Comparison of ENCODE assay signal across 17 cellular contexts in the genomic region with DNA sequence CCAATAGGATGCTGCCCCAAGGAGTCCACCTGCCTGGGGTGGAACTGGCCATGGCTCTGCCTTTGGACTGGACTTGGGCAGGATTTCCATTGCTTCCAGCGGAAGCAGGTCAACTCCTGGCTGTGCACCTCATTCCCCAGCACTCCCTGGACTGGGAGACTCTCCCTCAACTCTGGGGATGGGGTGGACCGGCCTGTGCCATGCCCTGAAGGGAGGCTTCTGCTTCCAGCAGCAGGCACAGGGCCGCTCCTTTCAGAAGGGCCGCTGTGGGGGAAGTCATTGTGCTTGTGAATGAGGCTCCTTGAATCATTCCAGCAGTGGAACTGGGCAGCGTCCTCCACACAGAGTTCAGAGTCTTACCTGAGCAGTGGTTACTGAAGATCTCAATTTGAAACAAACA. TPM values are rescaled to one million over a fixed set of nuclear protein-coding genes. Genes with fewer than 3 reads are reported as not detected.
DNase-seq lines count a peak whose midpoint lies in the region; ATAC-seq and TF ChIP-seq lines count a peak whose summit lies in the region.
"Had no signal": no experiment of that assay in that cellular context is flagged by ENCODE, and none has a peak within 500 bp of the region (broad histone marks: within the 10 kb centered on the region; RNA-seq: fewer than 3 reads in every experiment).

No MANE protein-coding gene starts in this region.

- no peak overlapping the region for H3K27ac ChIP-seq in mammary epithelial cell (ENCODE audit: insufficient read depth, low read depth, low read length)

- H3K27ac Mint-ChIP-seq in MCF 10A (ENCODE audit: low read depth, unreplicated experiment), result peak overlapping the region; percentile 37
- peak overlapping the region; percentile 41 for H3K27ac Mint-ChIP-seq in central memory CD8-positive, alpha-beta T cell (ENCODE audit: low read depth)

- H3K9me3 ChIP-seq in mammary epithelial cell (replicated peaks; ENCODE audit: insufficient read depth, low read length), result no peaks in the 10 kb centered on the region

- no peak overlapping the region for H3K4me2 ChIP-seq in mammary epithelial cell (ENCODE audit: insufficient read depth, low read depth, low read length)

- H3K9me3 Mint-ChIP-seq in MCF 10A (ENCODE audit: unreplicated experiment), result no peaks in the 10 kb centered on the region
- no peaks in the 10 kb centered on the region for H3K9me3 Mint-ChIP-seq in central memory CD8-positive, alpha-beta T cell

- POLR2A ChIA-PET in MCF 10A (lab: Yijun Ruan, JAX), result no interaction called here

- no peak for ATAC-seq in central memory CD8-positive, alpha-beta T cell (replicated peaks; ENCODE audit: extremely low read depth, poor library complexity, severe bottlenecking)
- no peak for ATAC-seq in GM18867 (IDR thresholded peaks at IDR 0.05; ENCODE audit: unreplicated experiment)
- no peak for ATAC-seq in HG02970 (IDR thresholded peaks at IDR 0.05; ENCODE audit: low FRiP score, unreplicated experiment)
- ATAC-seq: K562 had no signal

- H2AFZ ChIP-seq in mammary epithelial cell (ENCODE audit: low read depth, low read length), result no peak overlapping the region

- intact Hi-C loops in MCF 10A (cut with micrococcal nuclease), result no loop called here
- intact Hi-C loops in mammary epithelial cell (cut with micrococcal nuclease), result no loop called here
- intact Hi-C loops in posterior vena cava (cut with DNase I), result loop anchor here in 1 of 2 donors (5.0 kb wide), 1 partner anchor 944 kb away; no protein-coding TSS in a partner anchor

- H4K20me1 ChIP-seq in mammary epithelial cell (ENCODE audit: insufficient read depth, low read length), result no peaks in the 10 kb centered on the region

- H3K4me3 ChIP-seq in mammary epithelial cell (replicated peaks in 1 of 3; ENCODE audit: insufficient read depth in 1 of 3, low read depth in 2 of 3, low read length in 3 of 3), result no peak overlapping the region
- H3K4me3 ChIP-seq: K562 had no signal

- TF ChIP-seq CTCF in MCF 10A (IDR thresholded peaks at IDR 0.05; ENCODE audit: unreplicated experiment), result no peak
- TF ChIP-seq CTCF in mammary epithelial cell (conservative IDR thresholded peaks at IDR 0.05 in 1 of 2, IDR thresholded peaks at IDR 0.05 in 1 of 2; ENCODE audit: extremely low read depth in 1 of 2, insufficient read depth in 1 of 2, low read depth in 1 of 2, low read length in 2 of 2), result no peak

- 64% methylated on average over 4 of the region's 5 CpGs for WGBS in mammary epithelial cell (ENCODE audit: low coverage, missing lambda C conversion rate)

- CTCF ChIA-PET in MCF 10A (lab: Yijun Ruan, JAX), result interaction anchor here (0.7 to 1.2 kb wide), 2 partner anchors 78 to 88 kb away, joined by 4 read pairs; no protein-coding TSS in a partner anchor
- CTCF ChIA-PET in mammary epithelial cell (lab: Charles Lee; ENCODE audit: low non-redundant PET), result no interaction called here

- H3K79me2 ChIP-seq in mammary epithelial cell (ENCODE audit: insufficient read depth, low read length), result no peaks in the 10 kb centered on the region

- BruUV-seq in MCF 10A (replicated peaks; lab: Mats Ljungman, UMichigan) (no TSS peak), mammary epithelial cell (replicated peaks; lab: Mats Ljungman, UMichigan) (no TSS peak)

- H3K4me3 Mint-ChIP-seq in MCF 10A (ENCODE audit: unreplicated experiment), result no peak overlapping the region
- H3K4me3 Mint-ChIP-seq in central memory CD8-positive, alpha-beta T cell, result no peak overlapping the region

- H3K36me3 Mint-ChIP-seq in MCF 10A (ENCODE audit: insufficient read depth, unreplicated experiment), result peaks cover 29% of the 10 kb centered on the region
- peaks cover 28% of the 10 kb centered on the region for H3K36me3 Mint-ChIP-seq in central memory CD8-positive, alpha-beta T cell (ENCODE audit: insufficient read depth)

- H3K4me1 ChIP-seq in mammary epithelial cell (ENCODE audit: insufficient read depth, low read length), result no peaks in the 10 kb centered on the region

- H3K4me1 Mint-ChIP-seq in MCF 10A (ENCODE audit: insufficient read depth, unreplicated experiment), result no peaks in the 10 kb centered on the region
- peaks cover 5% of the 10 kb centered on the region for H3K4me1 Mint-ChIP-seq in central memory CD8-positive, alpha-beta T cell

- in situ Hi-C loops in mammary epithelial cell (cut with MboI; ENCODE audit: low sequenced_read_pairs in 2 of 2), result loop anchor here in 1 of 2 donors (10.0 kb wide), 1 partner anchor 68 kb away; no protein-coding TSS in a partner anchor

- no peak for DNase-seq in MCF 10A (ENCODE audit: unreplicated experiment)
- no peak for DNase-seq in mammary epithelial cell
- DNase-seq in central memory CD8-positive, alpha-beta T cell (ENCODE audit: low spot score in 2 of 2), result no peak
- peak; percentile 75 for DNase-seq in posterior vena cava (ENCODE audit: low spot score)
- no peak for DNase-seq in NCI-H82 (lab: John Stamatoyannopoulos, UW)
- DNase-seq: DMS153, DND-41, MM.1S, NCI-H1417, NCI-H1694, NCI-H2029 treated with DMSO at 0.1 percent for 48 hours, NCI-H446 treated with DMSO at 0.1 percent for 48 hours, RPMI8226, SHP77 had no signal

- no peak overlapping the region for H3K9ac ChIP-seq in mammary epithelial cell (ENCODE audit: insufficient read depth, low read length)

- dilution Hi-C loops in mammary epithelial cell (cut with HindIII; ENCODE audit: low sequenced_read_pairs), result no loop called here

- no peaks in the 10 kb centered on the region for H3K27me3 Mint-ChIP-seq in MCF 10A (ENCODE audit: insufficient read depth, unreplicated experiment)
- H3K27me3 Mint-ChIP-seq in central memory CD8-positive, alpha-beta T cell, result no peaks in the 10 kb centered on the region

- H3K36me3 ChIP-seq in mammary epithelial cell (ENCODE audit: insufficient read depth, low read length), result no peaks in the 10 kb centered on the region

- no peaks in the 10 kb centered on the region for H3K27me3 ChIP-seq in mammary epithelial cell (ENCODE audit: insufficient read depth, low read length)

RNA-seq across cellular contexts. Expression of gene TCHP, which starts 23.0 kb away (rescaled TPM):
- 26.4 and 36.3 TPM in 2 replicates for total RNA-seq in MCF 10A (2022)
- total RNA-seq in mammary epithelial cell, result 10 to 100 TPM in 1 of 2 donors, 1 to 10 TPM in 1; 4.0 to 19.4 TPM
- 8.9 TPM for polyA plus RNA-seq in mammary epithelial cell
- polyA minus RNA-seq in mammary epithelial cell, result 7.4 TPM
- total RNA-seq in posterior vena cava, result 10 to 100 TPM in 1 of 2 donors, 1 to 10 TPM in 1; 9.3 to 13.8 TPM

RNA-seq across cellular contexts. Expression of gene GLTP, which starts 42.7 kb away (rescaled TPM):
- total RNA-seq in MCF 10A (2022), result 37.2 and 53.3 TPM in 2 replicates
- 10 to 100 TPM; 60.2 to 63.8 TPM for total RNA-seq in mammary epithelial cell
- 63.0 TPM for polyA plus RNA-seq in mammary epithelial cell
- polyA minus RNA-seq in mammary epithelial cell, result 65.7 TPM
- 10 to 100 TPM; 34.9 to 36.4 TPM for total RNA-seq in posterior vena cava
